ENCODE assay signal across 15 cellular contexts in genomic region chr2:241189093-241189855, GRCh38.
"Had no signal": no experiment of that assay in that cellular context is flagged by ENCODE, and none has a peak within 500 bp of the region (broad histone marks: within the 10 kb centered on the region; RNA-seq: fewer than 3 reads in every experiment).

No MANE protein-coding gene starts in this region.

- H3K27me3 ChIP-seq: neural progenitor cell had no signal

- H3K27ac Mint-ChIP-seq: activated CD4-positive, alpha-beta memory T cell treated with anti-CD3 and anti-CD28 coated beads for 36 hours; activated naive CD4-positive, alpha-beta T cell treated with anti-CD3 and anti-CD28 coated beads, Interleukin-2, amount 50 U/mL, for 72 hours; dendritic cell treated with granulocyte-macrophage colony-stimulating factor and Interleukin-4, amounts not matched to agents 40 ng/mL and 50 ng/mL, for 4 days; endodermal cell; neural progenitor cell; type B pancreatic cell had no signal

- H3K36me3 Mint-ChIP-seq: activated CD4-positive, alpha-beta memory T cell treated with anti-CD3 and anti-CD28 coated beads for 36 hours; activated naive CD4-positive, alpha-beta T cell treated with anti-CD3 and anti-CD28 coated beads, Interleukin-2, amount 50 U/mL, for 72 hours; neural progenitor cell; type B pancreatic cell had no signal

- H3K36me3 ChIP-seq: esophagus muscularis mucosa, neural progenitor cell had no signal

- H3K27ac ChIP-seq: esophagus muscularis mucosa, left ventricle myocardium inferior, neural progenitor cell had no signal

- H3K9me3 ChIP-seq: esophagus muscularis mucosa, left ventricle myocardium inferior had no signal

- H3K4me1 Mint-ChIP-seq: central memory CD8-positive, alpha-beta T cell had no signal

- H3K9ac ChIP-seq: neural progenitor cell had no signal

- H3K27me3 Mint-ChIP-seq: activated CD4-positive, alpha-beta memory T cell treated with anti-CD3 and anti-CD28 coated beads for 36 hours; brain; central memory CD8-positive, alpha-beta T cell; dendritic cell treated with granulocyte-macrophage colony-stimulating factor and Interleukin-4, amounts not matched to agents 40 ng/mL and 50 ng/mL, for 4 days; type B pancreatic cell had no signal

- H3K9me3 Mint-ChIP-seq: activated CD4-positive, alpha-beta memory T cell treated with anti-CD3 and anti-CD28 coated beads for 36 hours; activated naive CD4-positive, alpha-beta T cell treated with anti-CD3 and anti-CD28 coated beads, Interleukin-2, amount 50 U/mL, for 72 hours; activated T-cell treated with anti-CD3 and anti-CD28 coated beads, Interleukin-2, amount 50 U/mL, for 4 hours; brain; central memory CD8-positive, alpha-beta T cell; dendritic cell treated with granulocyte-macrophage colony-stimulating factor and Interleukin-4, amounts not matched to agents 40 ng/mL and 50 ng/mL, for 4 days; endodermal cell; neural progenitor cell; type B pancreatic cell had no signal

- H3K4me3 Mint-ChIP-seq: activated CD4-positive, alpha-beta memory T cell treated with anti-CD3 and anti-CD28 coated beads for 36 hours; activated T-cell treated with anti-CD3 and anti-CD28 coated beads, Interleukin-2, amount 50 U/mL, for 4 hours; brain; central memory CD8-positive, alpha-beta T cell; dendritic cell treated with granulocyte-macrophage colony-stimulating factor and Interleukin-4, amounts not matched to agents 40 ng/mL and 50 ng/mL, for 4 days; endodermal cell; neural progenitor cell; type B pancreatic cell had no signal

- H3K4me1 ChIP-seq: esophagus muscularis mucosa, left ventricle myocardium inferior had no signal

- DNase-seq: activated CD4-positive, alpha-beta memory T cell treated with anti-CD3 and anti-CD28 coated beads for 36 hours; activated effector memory CD4-positive, alpha-beta T cell treated with anti-CD3 and anti-CD28 coated beads, Interleukin-2, amount 50 U/mL, for 16 hours; activated T-cell treated with anti-CD3 and anti-CD28 coated beads, Interleukin-2, amount 50 U/mL, for 4 hours; amygdala; left ventricle myocardium inferior; mesenchymal stem cell had no signal

- ATAC-seq: activated T-cell treated with anti-CD3 and anti-CD28 coated beads, Interleukin-2, amount 50 U/mL, for 4 hours had no signal

- H3K4me3 ChIP-seq: esophagus muscularis mucosa, left ventricle myocardium inferior, neural progenitor cell, smooth muscle cell had no signal
